In the genomic region with DNA sequence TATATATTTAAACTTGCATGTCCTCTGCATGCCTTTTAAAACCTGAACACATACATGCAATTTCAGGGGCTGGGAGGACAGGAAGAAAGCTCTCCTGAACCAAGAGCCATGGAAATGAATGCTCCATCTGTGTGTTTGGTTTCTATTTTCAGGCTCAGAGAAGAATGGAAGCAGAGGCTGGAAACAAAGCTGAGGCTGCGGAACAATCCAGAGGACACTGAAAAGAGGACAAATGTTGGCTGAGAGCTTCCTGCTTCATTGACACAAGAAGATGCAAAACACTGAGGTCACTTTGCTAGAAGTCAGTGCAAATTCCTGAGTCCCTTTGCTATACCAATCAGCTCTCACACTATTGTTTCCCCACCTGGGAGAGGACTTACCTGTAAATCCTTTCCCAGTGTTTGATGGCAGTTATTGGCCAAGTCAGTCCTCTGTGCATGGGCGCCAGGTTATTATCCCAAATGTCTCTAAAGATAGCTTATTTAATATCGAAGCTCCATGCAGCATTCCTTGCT, we compare ENCODE assay signal across 17 cellular contexts. TPM values are rescaled to one million over a fixed set of nuclear protein-coding genes. Genes with fewer than 3 reads are reported as not detected.
DNase-seq lines count a peak whose midpoint lies in the region; ATAC-seq and TF ChIP-seq lines count a peak whose summit lies in the region.
"Had no signal": no experiment of that assay in that cellular context is flagged by ENCODE, and none has a peak within 500 bp of the region (broad histone marks: within the 10 kb centered on the region; RNA-seq: fewer than 3 reads in every experiment).

No MANE protein-coding gene starts in this region.

- no peaks in the 10 kb centered on the region for H3K36me3 ChIP-seq in H7 (replicated peaks; ENCODE audit: control insufficient read depth, insufficient read depth, low read length)
- no peaks in the 10 kb centered on the region for H3K36me3 ChIP-seq in endodermal cell (ENCODE audit: control insufficient read depth, insufficient read depth, low read length)
- H3K36me3 ChIP-seq in mesendoderm (ENCODE audit: control insufficient read depth, insufficient read depth, low read length), result no peaks in the 10 kb centered on the region
- H3K36me3 ChIP-seq in stomach, result no peaks in the 10 kb centered on the region

- no peaks in the 10 kb centered on the region for H3K36me3 Mint-ChIP-seq in endodermal cell (ENCODE audit: low read depth)
- H3K36me3 Mint-ChIP-seq: CD14-positive monocyte had no signal

- no peak overlapping the region for H2BK15ac ChIP-seq in mesendoderm (replicated peaks; ENCODE audit: low read depth)

- no peak overlapping the region for H2BK5ac ChIP-seq in mesendoderm (ENCODE audit: low read length)

- H3K27ac ChIP-seq in endodermal cell (ENCODE audit: low read depth, low read length), result no peak overlapping the region
- no peak overlapping the region for H3K27ac ChIP-seq in mesendoderm (ENCODE audit: low read depth, low read length)
- no peak overlapping the region for H3K27ac ChIP-seq in stomach

- H3K27ac Mint-ChIP-seq in endodermal cell, result peak overlapping the region; percentile 83
- H3K27ac Mint-ChIP-seq: CD14-positive monocyte had no signal

- H3K79me2 ChIP-seq in mesendoderm (ENCODE audit: control insufficient read depth, insufficient read depth, low read length), result no peaks in the 10 kb centered on the region

- H3K27me3 ChIP-seq in H7 (ENCODE audit: control insufficient read depth, insufficient read depth, low read length) (no peaks in the 10 kb centered on the region), endodermal cell (ENCODE audit: control insufficient read depth, insufficient read depth, low read length, poor library complexity, severe bottlenecking) (no peaks in the 10 kb centered on the region), mesendoderm (ENCODE audit: insufficient read depth, low read length, poor library complexity) (no peaks in the 10 kb centered on the region), stomach (peaks cover 0 to 5% (median 0%) of the 10 kb centered on the region in 3 donors)

- TF ChIP-seq EP300 in stomach (IDR thresholded peaks at IDR 0.05), result no peak

- H2AK5ac ChIP-seq in mesendoderm (ENCODE audit: low read length), result no peak overlapping the region

- no peak overlapping the region for H4K8ac ChIP-seq in mesendoderm (ENCODE audit: low read depth, low read length)

- peaks cover under 1% of the 10 kb centered on the region for H3K27me3 Mint-ChIP-seq in endodermal cell (ENCODE audit: insufficient read depth)

- H3K4me3 ChIP-seq in H7 (ENCODE audit: insufficient read depth, low read depth, low read length) (no peak overlapping the region), endodermal cell (ENCODE audit: low read length) (no peak overlapping the region), mesendoderm (ENCODE audit: low read length) (no peak overlapping the region), stomach (no peak overlapping the region)

- H3K4ac ChIP-seq in mesendoderm (ENCODE audit: low read depth, low read length), result no peak overlapping the region

- TF ChIP-seq POLR2A in stomach (IDR thresholded peaks at IDR 0.05), result no peak

- no peak overlapping the region for H3K4me3 Mint-ChIP-seq in endodermal cell
- H3K4me3 Mint-ChIP-seq: CD14-positive monocyte had no signal

- H3K4me2 ChIP-seq in mesendoderm (ENCODE audit: low read length), result no peak overlapping the region

- no peak overlapping the region for H3K9ac ChIP-seq in endodermal cell (ENCODE audit: extremely low read depth, low read length, poor library complexity, severe bottlenecking)
- H3K9ac ChIP-seq in mesendoderm (ENCODE audit: low read length), result no peak overlapping the region

- no peak for ATAC-seq in GM18873 (IDR thresholded peaks at IDR 0.05; ENCODE audit: low FRiP score, unreplicated experiment)
- ATAC-seq: HCT116 had no signal

- H3K56ac ChIP-seq in mesendoderm (ENCODE audit: low read length), result no peak overlapping the region

- WGBS in endodermal cell (ENCODE audit: insufficient coverage in 1 of 2, insufficient read length in 1 of 2), 2 experiments, result 90 to 91% methylated on average over 3 of the region's 3 CpGs
- WGBS in mesendoderm (ENCODE audit: extremely low coverage, insufficient coverage, low lambda C conversion rate), result no CpG with 5 or more reads among the region's 3 CpGs
- WGBS in stomach, 5 donors, result 81 to 91% (median 86%) methylated on average over 3 of the region's 3 CpGs

- H3K9me3 ChIP-seq in endodermal cell (ENCODE audit: control insufficient read depth, low read length), result no peaks in the 10 kb centered on the region
- H3K9me3 ChIP-seq in stomach, result no peaks in the 10 kb centered on the region

- DNase-seq in DMS153 treated with DMSO at 0.1 percent for 48 hours (lab: John Stamatoyannopoulos, UW; ENCODE audit: unreplicated experiment) (peak; percentile 13), H7 (peak; percentile 30), endodermal cell (no peak), mesendoderm (peak; percentile 75), NCI-H82 (lab: John Stamatoyannopoulos, UW) (no peak), stomach (no peak), NCI-H187 (lab: John Stamatoyannopoulos, UW) (no peak)
- DNase-seq: COR-L47, KG1, NCI-H1436, NCI-H2081 treated with DMSO at 0.1 percent for 48 hours, NCI-H748 treated with DMSO at 0.1 percent for 48 hours, RPMI8226, SIG-M5 had no signal

- no peak overlapping the region for H3K18ac ChIP-seq in mesendoderm (ENCODE audit: low read length)

- H4K5ac ChIP-seq in mesendoderm (ENCODE audit: low read length), result no peak overlapping the region

- H3K79me1 ChIP-seq in mesendoderm (ENCODE audit: low read length), result no peaks in the 10 kb centered on the region

- TF ChIP-seq CTCF in endodermal cell (conservative IDR thresholded peaks at IDR 0.05), result no peak
- no peak for TF ChIP-seq CTCF in stomach (IDR thresholded peaks at IDR 0.05)

- no peak overlapping the region for H2BK120ac ChIP-seq in mesendoderm (ENCODE audit: low read depth, low read length)

- H3K4me1 ChIP-seq in endodermal cell (ENCODE audit: control insufficient read depth, insufficient read depth, low read length), result peaks cover 10% of the 10 kb centered on the region
- peaks cover 14% of the 10 kb centered on the region for H3K4me1 ChIP-seq in mesendoderm (ENCODE audit: control insufficient read depth, low read depth, low read length)
- peaks cover 6 to 17% (median 13%) of the 10 kb centered on the region in 4 donors for H3K4me1 ChIP-seq in stomach

- no peak overlapping the region for H3K23ac ChIP-seq in mesendoderm (ENCODE audit: low read length)

- no peaks in the 10 kb centered on the region for H3K9me3 Mint-ChIP-seq in endodermal cell

- H3K4me1 Mint-ChIP-seq in endodermal cell, result peaks cover 36% of the 10 kb centered on the region

- intact Hi-C loops in stomach (cut with DNase I; ENCODE audit: low total_unique reads), result loop anchor here (5.0 kb wide), 1 partner anchor 138 kb away; no protein-coding TSS in a partner anchor

RNA-seq across cellular contexts. Expression of a gene that starts 12.7 kb away (rescaled TPM):
- not detected in 2 replicates for total RNA-seq in H7 (2014; rRNA removed; shearing (Covaris generic))
- total RNA-seq in endodermal cell (not detected), stomach (not detected)
- not detected for polyA plus RNA-seq in endodermal cell (2013, experiment 1 of 2)
- not detected for polyA plus RNA-seq in endodermal cell (2013, experiment 2 of 2)
- 0.07 TPM for polyA plus RNA-seq in mesendoderm (2013, experiment 1 of 2)
- polyA plus RNA-seq in mesendoderm (2013, experiment 2 of 2), result 0.07 TPM
- polyA plus RNA-seq in stomach, result not detected
- polyA plus RNA-seq: CD14-positive monocyte had no signal

RNA-seq across cellular contexts. Expression of a gene that starts 58.9 kb away (rescaled TPM):
- 3.3 and 3.9 TPM in 2 replicates for total RNA-seq in H7 (2014; rRNA removed; shearing (Covaris generic))
- total RNA-seq in endodermal cell (10 to 100 TPM in 1 of 2 donors, 1 to 10 TPM in 1; 8.9 to 10.2 TPM), stomach (1 to 10 TPM in 4 of 5 donors, not detected in 1; 1.7 to 4.6 (median 1.8) TPM)
- polyA plus RNA-seq in endodermal cell (2013, experiment 1 of 2), result 1.1 TPM
- 0.70 TPM for polyA plus RNA-seq in endodermal cell (2013, experiment 2 of 2)
- 3.4 TPM for polyA plus RNA-seq in mesendoderm (2013, experiment 1 of 2)
- 3.4 TPM for polyA plus RNA-seq in mesendoderm (2013, experiment 2 of 2)
- 1 to 10 TPM; 1.0 to 2.1 (median 1.5) TPM for polyA plus RNA-seq in stomach
- polyA plus RNA-seq: CD14-positive monocyte had no signal

Comparison
In these comparisons a context has a peak if more than half of its experiments do, and no peak if none do; other contexts are left out.
1. DNase-seq: peak in DMS153 treated with DMSO at 0.1 percent for 48 hours (single experiment), H7 (single experiment) and mesendoderm (single experiment); none in endodermal cell (single experiment), NCI-H82 (single experiment), stomach (single experiment) and NCI-H187 (0 of 2).